ENCODE assay signal across 9 cellular contexts in the genomic region with DNA sequence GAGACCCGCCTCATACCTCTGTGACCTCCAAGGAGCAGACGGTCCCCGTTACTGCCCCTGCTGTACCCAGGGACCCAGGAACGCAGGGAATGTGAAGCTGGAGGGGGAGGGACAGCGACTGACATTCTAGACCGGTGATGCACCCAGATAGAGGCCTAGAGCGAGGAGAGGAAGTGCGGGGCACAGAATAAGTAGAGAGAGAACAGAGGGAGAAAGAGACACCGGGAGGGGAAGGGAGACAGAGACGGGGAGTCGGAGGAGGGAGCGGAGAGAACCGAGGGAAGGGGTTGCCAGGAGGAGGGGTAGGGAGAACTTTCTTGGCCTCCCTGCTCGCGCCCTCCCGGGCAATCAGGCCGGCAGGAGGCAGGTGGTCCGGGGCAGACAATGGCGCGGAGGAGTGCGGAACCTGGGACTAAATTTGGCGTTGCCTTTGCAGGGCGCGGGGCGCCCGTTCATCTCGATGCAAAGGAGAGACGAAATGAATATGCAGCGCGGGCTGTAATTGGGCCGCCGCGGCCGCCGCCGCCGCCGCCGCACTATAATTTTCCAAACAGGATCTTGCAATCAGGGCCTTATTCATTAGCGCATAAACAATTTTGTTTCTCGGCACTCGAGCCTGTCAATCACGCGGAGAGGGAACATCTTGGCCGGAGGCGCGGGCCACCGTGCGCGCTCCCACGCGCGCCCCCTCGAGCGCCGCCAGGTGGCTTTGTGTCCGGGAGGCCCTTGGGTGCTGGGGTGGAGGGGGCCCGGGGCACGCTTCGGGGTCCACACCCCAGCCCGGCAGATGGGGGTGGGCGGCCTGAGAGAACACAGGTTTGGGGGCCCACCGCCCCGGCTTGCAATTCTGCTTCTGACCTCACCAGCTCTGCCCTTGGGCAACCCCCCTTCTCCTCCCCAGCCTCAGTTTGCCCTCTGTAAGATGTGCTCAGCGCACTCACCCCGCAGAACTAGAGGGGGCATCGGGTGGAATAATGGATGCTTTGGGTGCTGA. TPM values are rescaled to one million over a fixed set of nuclear protein-coding genes. Genes with fewer than 3 reads are reported as not detected.
DNase-seq lines count a peak whose midpoint lies in the region; ATAC-seq, FAIRE-seq and TF ChIP-seq lines count a peak whose summit lies in the region.
"Had no signal": no experiment of that assay in that cellular context is flagged by ENCODE, and none has a peak within 500 bp of the region (broad histone marks: within the 10 kb centered on the region; RNA-seq: fewer than 3 reads in every experiment).

No MANE protein-coding gene starts in this region.

- 28 to 34% methylated on average over 67 of the region's 67 CpGs for WGBS in heart right ventricle, 2 donors
- 13% methylated on average over 57 of the region's 67 CpGs for WGBS in GM12878 (ENCODE audit: insufficient coverage, insufficient replicate concordance, low lambda C conversion rate, missing lambda C conversion rate)
- 12 to 16% methylated on average over 48 to 57 of the region's 67 CpGs for WGBS in upper lobe of left lung, 2 donors

- H3K9ac ChIP-seq in GM12878 (ENCODE audit: control insufficient read depth, insufficient read depth, low read length): no peak overlapping the region
- peak overlapping the region; percentile 31 for H3K9ac ChIP-seq in keratinocyte (ENCODE audit: control insufficient read depth, extremely low read depth, insufficient read depth, low read length)

- POLR2A ChIA-PET in GM12878 (lab: Charles Lee): no interaction called here

- H3K27ac ChIP-seq in heart right ventricle: peak overlapping the region in 2 of 10 donors; percentile 10 to 22
- H3K27ac ChIP-seq in GM12878 (ENCODE audit: control insufficient read depth, insufficient read depth): no peak overlapping the region
- no peak overlapping the region for H3K27ac ChIP-seq in keratinocyte (ENCODE audit: control insufficient read depth, insufficient read depth, low read length)
- H3K27ac ChIP-seq in upper lobe of left lung: peak overlapping the region in 1 of 4 donors; percentile 2

- H2AFZ ChIP-seq in GM12878 (ENCODE audit: control insufficient read depth, low read depth, low read length) (no peak overlapping the region), keratinocyte (ENCODE audit: control insufficient read depth, low read length) (peak overlapping the region; percentile 86)

- SMC1A ChIA-PET in GM12878 (lab: Charles Lee; ENCODE audit: uncharacterized antibody, unreplicated experiment): interaction anchor here (1.1 to 4.2 kb wide), 4 partner anchors 27 to 224 kb away, joined by 3 to 37 read pairs (median 4); a partner anchor contains a TSS

- no TSS peak for BruUV-seq in GM12878 (replicated peaks; lab: Mats Ljungman, UMichigan)

- no peak for DNase-seq in heart right ventricle
- no peak for DNase-seq in cardiac septum (ENCODE audit: low spot score)
- DNase-seq in GM12878 (ENCODE audit: low read depth, low spot score): no peak
- no peak for DNase-seq in keratinocyte (ENCODE audit: low read depth, low spot score)
- peak in 1 of 2 donors; percentile 84 for DNase-seq in upper lobe of left lung
- no peak for DNase-seq in mucosa of gallbladder (ENCODE audit: low spot score)
- DNase-seq in GM20000 (ENCODE audit: low spot score): no peak

- H3K4me3 ChIP-seq in heart right ventricle: peak overlapping the region in 9 of 10 donors; percentile 11 to 49 (median 36)
- no peak overlapping the region for H3K4me3 ChIP-seq in GM12878
- peak overlapping the region in 2 of 3 experiments; percentile 5 to 42 for H3K4me3 ChIP-seq in keratinocyte (ENCODE audit: control insufficient read depth in 2 of 3, extremely low read depth in 1 of 3, insufficient read depth in 2 of 3, low read depth in 1 of 3, low read length in 3 of 3)
- peak overlapping the region in 3 of 4 donors; percentile 7 to 36 (median 27) for H3K4me3 ChIP-seq in upper lobe of left lung
- H3K4me3 ChIP-seq: lung had no signal

- FAIRE-seq in GM12878 (lab: Jason Lieb, UNC) (no peak), keratinocyte (lab: Jason Lieb, UNC) (peak; percentile 81)

- TF ChIP-seq CTCF in heart right ventricle (IDR thresholded peaks at IDR 0.05) (no peak), GM12878 (IDR thresholded peaks at IDR 0.05 in 2 of 3, conservative IDR thresholded peaks at IDR 0.05 in 1 of 3; ENCODE audit: control insufficient read depth in 2 of 3, extremely low read depth in 1 of 3, insufficient read depth in 1 of 3, low read depth in 3 of 3, low read length in 3 of 3) (no peak), keratinocyte (optimal IDR thresholded peaks at IDR 0.05 in 1 of 3, IDR thresholded peaks at IDR 0.05 in 1 of 3, conservative IDR thresholded peaks at IDR 0.05 in 1 of 3; ENCODE audit: extremely low read depth in 1 of 3, insufficient read depth in 2 of 3, low read length in 3 of 3) (no peak), upper lobe of left lung (IDR thresholded peaks at IDR 0.05) (no peak), GM20000 (IDR thresholded peaks at IDR 0.05; ENCODE audit: extremely low read depth, missing control alignments) (no peak)

- no peak for TF ChIP-seq RAD21 in GM12878 (IDR thresholded peaks at IDR 0.05; ENCODE audit: insufficient read depth, low read depth, low read length)

- no peaks in the 10 kb centered on the region for H3K9me3 ChIP-seq in heart right ventricle
- H3K9me3 ChIP-seq in GM12878 (replicated peaks; ENCODE audit: control insufficient read depth, insufficient read depth, low read length): no peaks in the 10 kb centered on the region
- no peaks in the 10 kb centered on the region for H3K9me3 ChIP-seq in keratinocyte (ENCODE audit: control insufficient read depth, low read depth, low read length)
- no peaks in the 10 kb centered on the region for H3K9me3 ChIP-seq in upper lobe of left lung

- H3K36me3 ChIP-seq in heart right ventricle: no peaks in the 10 kb centered on the region
- H3K36me3 ChIP-seq in GM12878 (ENCODE audit: control insufficient read depth in 2 of 2, insufficient read depth in 2 of 2, low read length in 1 of 2): no peaks in the 10 kb centered on the region
- H3K36me3 ChIP-seq in keratinocyte (ENCODE audit: control insufficient read depth in 2 of 2, extremely low read depth in 1 of 2, insufficient read depth in 2 of 2, low read length in 2 of 2): no peaks in the 10 kb centered on the region
- H3K36me3 ChIP-seq in upper lobe of left lung: no peaks in the 10 kb centered on the region

- H3K4me2 ChIP-seq in GM12878 (ENCODE audit: control insufficient read depth, insufficient read depth) (0 out of 2 replicates have a peak overlapping the region, but pooled peaks have one; percentile 3), keratinocyte (ENCODE audit: control insufficient read depth, extremely low read depth, insufficient read depth, low read depth, low read length) (peak overlapping the region; percentile 76)

- H3K79me2 ChIP-seq in GM12878 (ENCODE audit: control insufficient read depth, insufficient read depth, low read length) (no peaks in the 10 kb centered on the region), keratinocyte (ENCODE audit: control insufficient read depth, insufficient read depth, low read length) (no peaks in the 10 kb centered on the region)

- dilution Hi-C loops in keratinocyte (cut with MboI; ENCODE audit: extremely low pct_ligation_motif_present, low sequenced_read_pairs): no loop called here

- no peak for TF ChIP-seq EP300 in GM12878 (IDR thresholded peaks at IDR 0.05; ENCODE audit: borderline replicate concordance in 1 of 2, control insufficient read depth in 1 of 2, low read depth in 2 of 2, low read length in 2 of 2)
- no peak for TF ChIP-seq EP300 in upper lobe of left lung (IDR thresholded peaks at IDR 0.05)

- H3K27me3 ChIP-seq in heart right ventricle: peaks cover 0 to 37% (median 3%) of the 10 kb centered on the region in 7 donors
- H3K27me3 ChIP-seq in GM12878 (replicated peaks in 1 of 2; ENCODE audit: control insufficient read depth in 2 of 2, insufficient read depth in 2 of 2, low read length in 1 of 2): peaks cover 2 to 12% of the 10 kb centered on the region in 2 experiments; a peak in 2 of 4 replicates
- peaks cover 9% of the 10 kb centered on the region for H3K27me3 ChIP-seq in keratinocyte (ENCODE audit: control insufficient read depth, extremely low read depth, insufficient read depth, low read length)
- H3K27me3 ChIP-seq in upper lobe of left lung: peaks cover 0 to 15% (median 6%) of the 10 kb centered on the region in 4 donors

- CTCF ChIA-PET in GM12878 (lab: Yijun Ruan, JAX): interaction anchor here (1.1 to 11.7 kb wide), 8 partner anchors 9 to 236 kb away, joined by 3 to 190 read pairs (median 10); no protein-coding TSS in a partner anchor

- H3K9me1 ChIP-seq in keratinocyte (ENCODE audit: control insufficient read depth, extremely low read depth, insufficient read depth, low read length): no peaks in the 10 kb centered on the region

- in situ Hi-C loops in GM12878 (cut with MboI): loop anchor here (10.0 kb wide), 1 partner anchor 328 kb away; no protein-coding TSS in a partner anchor

- ATAC-seq in heart right ventricle (no peak), GM12878 (no peak), upper lobe of left lung (ENCODE audit: low FRiP score in 2 of 2) (no peak), GM21825 (IDR thresholded peaks at IDR 0.05; ENCODE audit: unreplicated experiment) (no peak)

- peaks cover 18 to 61% (median 35%) of the 10 kb centered on the region in 9 donors for H3K4me1 ChIP-seq in heart right ventricle
- H3K4me1 ChIP-seq in GM12878 (ENCODE audit: control insufficient read depth, insufficient read depth, low read length): no peaks in the 10 kb centered on the region
- H3K4me1 ChIP-seq in keratinocyte (ENCODE audit: control insufficient read depth, extremely low read depth, insufficient read depth, low read length): peaks cover 22% of the 10 kb centered on the region
- H3K4me1 ChIP-seq in upper lobe of left lung: peaks cover 20 to 50% (median 36%) of the 10 kb centered on the region in 4 donors

- intact Hi-C loops in heart right ventricle (cut with DNase I): loop anchor here in 9 of 10 donors (5.0 to 10.0 kb wide), 5 partner anchors 136 to 688 kb away; a partner anchor contains a TSS
- intact Hi-C loops in cardiac septum (cut with DNase I): loop anchor here (10.0 kb wide), 1 partner anchor 688 kb away; no protein-coding TSS in a partner anchor
- intact Hi-C loops in GM12878 (cut with micrococcal nuclease; ENCODE audit: unreplicated experiment): loop anchor here (10.0 kb wide), 1 partner anchor 582 kb away; no protein-coding TSS in a partner anchor

- H4K20me1 ChIP-seq in GM12878 (ENCODE audit: control insufficient read depth, insufficient read depth) (no peaks in the 10 kb centered on the region), keratinocyte (ENCODE audit: control insufficient read depth, extremely low read depth, insufficient read depth, low read length) (no peaks in the 10 kb centered on the region)

- RAD21 ChIA-PET in GM12878 (lab: Charles Lee; ENCODE audit: unreplicated experiment): interaction anchor here (1.3 to 7.6 kb wide), 4 partner anchors 28 to 328 kb away, joined by 4 to 76 read pairs (median 39); no protein-coding TSS in a partner anchor

- TF ChIP-seq POLR2A in GM12878 (IDR thresholded peaks at IDR 0.05; ENCODE audit: low read depth, low read length) (no peak), upper lobe of left lung (IDR thresholded peaks at IDR 0.05) (no peak)

RNA-seq across cellular contexts. Expression of a gene that starts 32.9 kb away (rescaled TPM):
- 100 to 1,000 TPM; 222 to 327 (median 310) TPM for total RNA-seq in heart right ventricle
- polyA plus RNA-seq in heart right ventricle: 100 to 1,000 TPM; 371 to 739 TPM
- 230 TPM for total RNA-seq in cardiac septum
- total RNA-seq in GM12878 (2013; cell fraction: nucleolus; rRNA removed): 2.3 and 4.3 TPM in 2 replicates
- total RNA-seq in GM12878 (2014; rRNA removed): 44.9 and 48.4 TPM in 2 replicates
- 54.1 and 56.6 TPM in 2 replicates for total RNA-seq in GM12878 (2014; rRNA removed; fragmentation: Illumina TruSeq; extraction: Trizol)
- total RNA-seq in GM12878 (2021): 59.1 and 59.2 TPM in 2 replicates
- polyA plus RNA-seq in GM12878 (2011; ENCODE audit: low read depth): 41.9 TPM
- polyA plus RNA-seq in GM12878 (2011; rRNA removed): 94.6 and 94.8 TPM in 2 replicates
- polyA plus RNA-seq in GM12878 (2011; cell fraction: cytosol; rRNA removed): 78.7 and 82.1 TPM in 2 replicates
- 36.9 and 43.0 TPM in 2 replicates for polyA plus RNA-seq in GM12878 (2011; cell fraction: nucleus; rRNA removed)
- 54.9 and 60.0 TPM in 2 replicates for polyA plus RNA-seq in GM12878 (2012)
- polyA plus RNA-seq in GM12878 (2014; fragmentation: Illumina TruSeq; extraction: Trizol): 83.3 and 94.3 TPM in 2 replicates
- 10 to 100 TPM; 47.3 to 93.8 TPM for polyA plus RNA-seq in GM12878 (2014; fragmentation: Nextera tagmentation; extraction: Ambion mirVana)
- polyA plus RNA-seq in GM12878 (2014; rRNA removed): 76.7 and 87.7 TPM in 2 replicates
- 100 to 1,000 TPM; 145 to 159 TPM for polyA plus RNA-seq in GM12878 (2016; fragmentation: Nextera tagmentation; extraction: Ambion mirVana)
- polyA minus RNA-seq in GM12878 (2011; rRNA and poly(A)+ RNA removed): 42.8 and 54.6 TPM in 2 replicates
- 20.6 and 23.3 TPM in 2 replicates for polyA minus RNA-seq in GM12878 (2011; cell fraction: cytosol; rRNA and poly(A)+ RNA removed)
- 5.4 and 12.5 TPM in 2 replicates for polyA minus RNA-seq in GM12878 (2011; cell fraction: nucleus; rRNA and poly(A)+ RNA removed)
- 87.9 to 105 TPM (median 90.9 TPM) in 3 replicates for polyA plus RNA-seq in keratinocyte
- polyA plus RNA-seq in keratinocyte (2011; ENCODE audit: low read depth): 67.3 TPM
- 78.3 and 81.9 TPM in 2 replicates for polyA plus RNA-seq in keratinocyte (2011; cell fraction: cytosol; rRNA removed)
- polyA plus RNA-seq in keratinocyte (2011; cell fraction: nucleus; rRNA removed): 42.8 and 43.5 TPM in 2 replicates
- 72.5 and 90.2 TPM in 2 replicates for polyA plus RNA-seq in keratinocyte (2012; ENCODE audit: low replicate concordance)
- 19.5 to 50.4 TPM (median 40.1 TPM) in 3 replicates for polyA minus RNA-seq in keratinocyte
- polyA minus RNA-seq in keratinocyte (2011; cell fraction: cytosol; rRNA and poly(A)+ RNA removed): 52.2 TPM
- polyA minus RNA-seq in keratinocyte (2011; cell fraction: nucleus; rRNA and poly(A)+ RNA removed): 7.8 and 14.0 TPM in 2 replicates
- total RNA-seq in upper lobe of left lung: 10 to 100 TPM; 25.6 to 46.5 (median 35.5) TPM
- total RNA-seq in mucosa of gallbladder: 68.0 TPM

RNA-seq across cellular contexts. Expression of a gene that starts 33.1 kb away (rescaled TPM):
- total RNA-seq in heart right ventricle (not detected), cardiac septum (not detected), GM12878 (2014; rRNA removed) (not detected in 2 replicates), GM12878 (2014; rRNA removed; fragmentation: Illumina TruSeq; extraction: Trizol) (not detected in 2 replicates), GM12878 (2021) (not detected in 2 replicates), upper lobe of left lung (10 to 100 TPM in 3 of 6 donors, 1 to 10 TPM in 2, not detected in 1; 3.5 to 33.5 (median 10.5) TPM), mucosa of gallbladder (7.8 TPM)
- polyA plus RNA-seq in heart right ventricle (not detected), GM12878 (2011; rRNA removed) (not detected in 2 replicates), GM12878 (2014; fragmentation: Illumina TruSeq; extraction: Trizol) (not detected in 2 replicates), GM12878 (2014; fragmentation: Nextera tagmentation; extraction: Ambion mirVana) (not detected), GM12878 (2014; rRNA removed) (not detected in 2 replicates), GM12878 (2016; fragmentation: Nextera tagmentation; extraction: Ambion mirVana) (not detected), keratinocyte (not detected in 3 replicates)
- total RNA-seq in GM12878 (2013; cell fraction: nucleolus; rRNA removed): not detected in 2 replicates
- not detected for polyA plus RNA-seq in GM12878 (2011; ENCODE audit: low read depth)
- not detected in 2 replicates for polyA plus RNA-seq in GM12878 (2011; cell fraction: cytosol; rRNA removed)
- polyA plus RNA-seq in GM12878 (2011; cell fraction: nucleus; rRNA removed): not detected in 2 replicates
- polyA plus RNA-seq in GM12878 (2012): not detected in 2 replicates
- not detected in 2 replicates for polyA minus RNA-seq in GM12878 (2011; rRNA and poly(A)+ RNA removed)
- polyA minus RNA-seq in GM12878 (2011; cell fraction: cytosol; rRNA and poly(A)+ RNA removed): not detected in 2 replicates
- not detected in 2 replicates for polyA minus RNA-seq in GM12878 (2011; cell fraction: nucleus; rRNA and poly(A)+ RNA removed)
- not detected for polyA plus RNA-seq in keratinocyte (2011; ENCODE audit: low read depth)
- polyA plus RNA-seq in keratinocyte (2011; cell fraction: cytosol; rRNA removed): not detected in 2 replicates
- polyA plus RNA-seq in keratinocyte (2011; cell fraction: nucleus; rRNA removed): not detected in 2 replicates
- polyA plus RNA-seq in keratinocyte (2012; ENCODE audit: low replicate concordance): not detected in 2 replicates
- polyA minus RNA-seq in keratinocyte: not detected in 3 replicates
- polyA minus RNA-seq in keratinocyte (2011; cell fraction: cytosol; rRNA and poly(A)+ RNA removed): not detected
- not detected in 2 replicates for polyA minus RNA-seq in keratinocyte (2011; cell fraction: nucleus; rRNA and poly(A)+ RNA removed)

RNA-seq across cellular contexts. Expression of a gene that starts 33.5 kb away (rescaled TPM):
- total RNA-seq in heart right ventricle (1 to 10 TPM; 5.2 to 8.7 (median 5.9) TPM), cardiac septum (12.6 TPM), GM12878 (2014; rRNA removed) (2.5 TPM in 2 replicates), GM12878 (2014; rRNA removed; fragmentation: Illumina TruSeq; extraction: Trizol) (2.0 and 2.5 TPM in 2 replicates), GM12878 (2021) (2.9 and 3.1 TPM in 2 replicates), upper lobe of left lung (10 to 100 TPM in 5 of 6 donors, 1 to 10 TPM in 1; 6.8 to 18.9 (median 12.9) TPM), mucosa of gallbladder (10.9 TPM)
- polyA plus RNA-seq in heart right ventricle (1 to 10 TPM; 2.6 to 4.7 TPM), GM12878 (2011; rRNA removed) (2.4 and 3.3 TPM in 2 replicates), GM12878 (2014; fragmentation: Illumina TruSeq; extraction: Trizol) (2.9 and 3.5 TPM in 2 replicates), GM12878 (2014; fragmentation: Nextera tagmentation; extraction: Ambion mirVana) (1 to 10 TPM; 1.2 to 1.4 TPM), GM12878 (2014; rRNA removed) (3.1 and 5.0 TPM in 2 replicates), GM12878 (2016; fragmentation: Nextera tagmentation; extraction: Ambion mirVana) (1 to 10 TPM; 3.0 to 3.7 TPM), keratinocyte (7.6 to 8.5 TPM (median 8.0 TPM) in 3 replicates)
- total RNA-seq in GM12878 (2013; cell fraction: nucleolus; rRNA removed): 4.1 and 4.8 TPM in 2 replicates
- polyA plus RNA-seq in GM12878 (2011; ENCODE audit: low read depth): 0.96 TPM
- 4.2 and 4.4 TPM in 2 replicates for polyA plus RNA-seq in GM12878 (2011; cell fraction: cytosol; rRNA removed)
- 2.6 TPM in 2 replicates for polyA plus RNA-seq in GM12878 (2011; cell fraction: nucleus; rRNA removed)
- polyA plus RNA-seq in GM12878 (2012): 1.4 and 1.9 TPM in 2 replicates
- polyA minus RNA-seq in GM12878 (2011; rRNA and poly(A)+ RNA removed): 2.1 and 2.9 TPM in 2 replicates
- polyA minus RNA-seq in GM12878 (2011; cell fraction: cytosol; rRNA and poly(A)+ RNA removed): 2.1 TPM in 1 of 2 replicates, not detected in the other
- polyA minus RNA-seq in GM12878 (2011; cell fraction: nucleus; rRNA and poly(A)+ RNA removed): 1.8 and 2.9 TPM in 2 replicates
- polyA plus RNA-seq in keratinocyte (2011; ENCODE audit: low read depth): 1.4 TPM
- 6.7 and 8.0 TPM in 2 replicates for polyA plus RNA-seq in keratinocyte (2011; cell fraction: cytosol; rRNA removed)
- 12.3 and 19.0 TPM in 2 replicates for polyA plus RNA-seq in keratinocyte (2011; cell fraction: nucleus; rRNA removed)
- polyA plus RNA-seq in keratinocyte (2012; ENCODE audit: low replicate concordance): 3.3 and 8.1 TPM in 2 replicates
- polyA minus RNA-seq in keratinocyte: 7.4 to 13.2 TPM (median 10.3 TPM) in 3 replicates
- 7.3 TPM for polyA minus RNA-seq in keratinocyte (2011; cell fraction: cytosol; rRNA and poly(A)+ RNA removed)
- 7.8 and 12.6 TPM in 2 replicates for polyA minus RNA-seq in keratinocyte (2011; cell fraction: nucleus; rRNA and poly(A)+ RNA removed)
